ENCODE assay signal across 27 cellular contexts in genomic region chr9:86549920-86550319, GRCh38.
A peak's percentile ranks its signal among the peaks of the same experiment; 100 is the strongest.
DNase-seq lines count a peak whose midpoint lies in the region; ATAC-seq, FAIRE-seq and TF ChIP-seq lines count a peak whose summit lies in the region.
"Had no signal": no experiment of that assay in that cellular context is flagged by ENCODE, and none has a peak within 500 bp of the region (broad histone marks: within the 10 kb centered on the region; RNA-seq: fewer than 3 reads in every experiment).

No MANE protein-coding gene starts in this region.

- ATAC-seq in body of pancreas: no peak
- ATAC-seq in HG02840 (IDR thresholded peaks at IDR 0.05; ENCODE audit: low FRiP score, unreplicated experiment): no peak
- ATAC-seq in GM18502 (IDR thresholded peaks at IDR 0.05; ENCODE audit: poor library complexity, unreplicated experiment): no peak
- ATAC-seq: effector memory CD8-positive, alpha-beta T cell had no signal

- POLR2A ChIA-PET in A673 (lab: Charles Lee; ENCODE audit: low non-redundant PET): no interaction called here

- peaks cover 15% of the 10 kb centered on the region for H3K4me1 Mint-ChIP-seq in glutamatergic neuron (ENCODE audit: low read depth, unreplicated experiment)

- peak overlapping the region; percentile 37 for H3K9ac ChIP-seq in adipocyte (ENCODE audit: low read length)

- no peak overlapping the region for H3K4me3 ChIP-seq in A673 (ENCODE audit: low read depth, low read length, poor library complexity, severe bottlenecking)
- no peak overlapping the region for H3K4me3 ChIP-seq in adipocyte (ENCODE audit: low read length)
- no peak overlapping the region for H3K4me3 ChIP-seq in body of pancreas
- H3K4me3 ChIP-seq: breast epithelium, PC-9, prostate gland, SJSA1, tibial nerve had no signal

- no peak for FAIRE-seq in RCC 7860 (lab: Jason Lieb, UNC)
- FAIRE-seq: colon, GM19239 had no signal

- WGBS in body of pancreas, 2 donors: 68 to 71% methylated on average over 2 of the region's 2 CpGs

- H3K9me3 ChIP-seq in A673 (ENCODE audit: low read depth, low read length, poor library complexity, severe bottlenecking): no peaks in the 10 kb centered on the region
- H3K9me3 ChIP-seq in adipocyte (ENCODE audit: control insufficient read depth, low read length): no peaks in the 10 kb centered on the region
- H3K9me3 ChIP-seq in body of pancreas: no peaks in the 10 kb centered on the region
- H3K9me3 ChIP-seq: breast epithelium, neutrophil, prostate gland, SJSA1, tibial nerve had no signal

- DNase-seq in A673 (ENCODE audit: low spot score) (no peak), GM04503 (ENCODE audit: low read depth) (peak; percentile 77), adipocyte (ENCODE audit: low read depth) (peak; percentile 82), glutamatergic neuron (no peak), body of pancreas (no peak), RCC 7860 (ENCODE audit: low spot score) (no peak)
- DNase-seq: activated gamma-delta T cell treated with Interleukin-2 at 50 U/mL for 16 hours; DND-41; effector memory CD8-positive, alpha-beta T cell; KG1; MV-4-11; NCI-H2171; NCI-H510A treated with DMSO at 0.1 percent for 48 hours; PC-9; stimulated activated CD8-positive, alpha-beta memory T cell treated with anti-CD3 and anti-CD28 coated beads, Interleukin-4, amount 100 ng/mL, for 48 hours had no signal

- H3K4me3 Mint-ChIP-seq in glutamatergic neuron (ENCODE audit: unreplicated experiment): no peak overlapping the region
- H3K4me3 Mint-ChIP-seq: effector memory CD8-positive, alpha-beta T cell; T-helper 1 cell treated with Interleukin-12 subunit alpha and Interleukin-12 subunit beta and Interleukin-4 antibody, amounts not matched to agents 30 μg/mL and 1 μg/mL, for 36 hours had no signal

- H3K27ac ChIP-seq in A673 (ENCODE audit: low read depth, low read length, poor library complexity, severe bottlenecking) (peak overlapping the region; percentile 96), body of pancreas (no peak overlapping the region)
- H3K27ac ChIP-seq: 22Rv1, breast epithelium, C4-2B, neutrophil, prostate gland, SJSA1, tibial nerve had no signal

- CTCF ChIA-PET in A673 (lab: Charles Lee): no interaction called here

- H3K27ac Mint-ChIP-seq in glutamatergic neuron (ENCODE audit: unreplicated experiment): peak overlapping the region; percentile 25
- H3K27ac Mint-ChIP-seq: effector memory CD8-positive, alpha-beta T cell; T-helper 1 cell treated with Interleukin-12 subunit alpha and Interleukin-12 subunit beta and Interleukin-4 antibody, amounts not matched to agents 30 μg/mL and 1 μg/mL, for 36 hours had no signal

- peaks cover 2% of the 10 kb centered on the region for H3K27me3 Mint-ChIP-seq in glutamatergic neuron (ENCODE audit: unreplicated experiment)

- H3K4me1 ChIP-seq in A673 (ENCODE audit: insufficient read depth, low read length, poor library complexity, severe bottlenecking) (peaks cover 70% of the 10 kb centered on the region), adipocyte (ENCODE audit: control insufficient read depth, insufficient read depth, low read length) (peaks cover 23% of the 10 kb centered on the region), body of pancreas (no peaks in the 10 kb centered on the region)
- H3K4me1 ChIP-seq: breast epithelium, prostate gland, SJSA1, tibial nerve had no signal

- intact Hi-C loops in A673 (cut with micrococcal nuclease; ENCODE audit: unreplicated experiment): loop anchor here (5.0 kb wide), 2 partner anchors 63 to 97 kb away; no protein-coding TSS in a partner anchor
- intact Hi-C loops in body of pancreas (cut with DNase I): no loop called here

- H3K9me3 Mint-ChIP-seq in glutamatergic neuron (ENCODE audit: unreplicated experiment): no peaks in the 10 kb centered on the region
- H3K9me3 Mint-ChIP-seq: T-helper 1 cell treated with Interleukin-12 subunit alpha and Interleukin-12 subunit beta and Interleukin-4 antibody, amounts not matched to agents 30 μg/mL and 1 μg/mL, for 36 hours had no signal

- TF ChIP-seq POLR2A in body of pancreas (IDR thresholded peaks at IDR 0.05): no peak

- TF ChIP-seq CTCF in A673 (conservative IDR thresholded peaks at IDR 0.05; ENCODE audit: low read depth, low read length): no peak
- no peak for TF ChIP-seq CTCF in glutamatergic neuron (IDR thresholded peaks at IDR 0.05; ENCODE audit: partially characterized antibody, unreplicated experiment)
- no peak for TF ChIP-seq CTCF in body of pancreas (IDR thresholded peaks at IDR 0.05)

- H3K36me3 Mint-ChIP-seq in glutamatergic neuron (ENCODE audit: unreplicated experiment): peaks cover 11% of the 10 kb centered on the region

- H3K36me3 ChIP-seq in A673 (ENCODE audit: insufficient read depth, low read length, poor library complexity, severe bottlenecking) (no peaks in the 10 kb centered on the region), adipocyte (ENCODE audit: control insufficient read depth, insufficient read depth, low read length, severe bottlenecking) (no peaks in the 10 kb centered on the region), body of pancreas (replicated peaks in 1 of 2; ENCODE audit: insufficient read depth in 1 of 2, low read depth in 2 of 2) (no peaks in the 10 kb centered on the region)
- H3K36me3 ChIP-seq: breast epithelium, neutrophil, prostate gland, SJSA1, tibial nerve had no signal

- H3K27me3 ChIP-seq in A673 (replicated peaks; ENCODE audit: insufficient read depth, low read depth, low read length, poor library complexity): no peaks in the 10 kb centered on the region
- H3K27me3 ChIP-seq in adipocyte (replicated peaks; ENCODE audit: control insufficient read depth, insufficient read depth, low read length): no peaks in the 10 kb centered on the region
- no peaks in the 10 kb centered on the region for H3K27me3 ChIP-seq in body of pancreas
- H3K27me3 ChIP-seq: breast epithelium, neutrophil, SJSA1, tibial nerve had no signal

- BruUV-seq in A673 (replicated peaks; lab: Mats Ljungman, UMichigan): TSS peak; percentile 94

Comparison
In these comparisons a context has a peak if more than half of its experiments do, and no peak if none do; other contexts are left out.
1. DNase-seq: peak in GM04503 (single experiment) and adipocyte (single experiment); none in A673 (single experiment), glutamatergic neuron (single experiment), body of pancreas (0 of 4) and RCC 7860 (single experiment).